Comparison of ENCODE assay signal across 1 cellular context in genomic region chr10:119806334-119807130, GRCh38.
TF ChIP-seq lines count a peak whose summit lies in the region.

No MANE protein-coding gene starts in this region.

TF ChIP-seq in HCT116, 20 proteins besides CTCF, POLR2A, EP300 and RAD21 (continued from another document):
- TF ChIP-seq TCF7L2 (IDR thresholded peaks at IDR 0.05; ENCODE audit: borderline replicate concordance, extremely low read depth, insufficient read depth, insufficient read length) (no peak), SP1 (IDR thresholded peaks at IDR 0.05; ENCODE audit: low read depth) (no peak), ZFX (IDR thresholded peaks at IDR 0.05) (no peak), EZH2 (IDR thresholded peaks at IDR 0.05) (no peak), EGR1 (IDR thresholded peaks at IDR 0.05; ENCODE audit: low read depth) (no peak), CEBPB (IDR thresholded peaks at IDR 0.05; ENCODE audit: low read depth) (no peak), ZNF274 (IDR thresholded peaks at IDR 0.05; ENCODE audit: low read depth, low read length) (no peak), FOSL1 (IDR thresholded peaks at IDR 0.05; ENCODE audit: low read depth) (no peak), ZBTB33 (IDR thresholded peaks at IDR 0.05; ENCODE audit: extremely low read depth, insufficient replicate concordance, low read length) (no peak), YY1 (IDR thresholded peaks at IDR 0.05; ENCODE audit: extremely low read depth, insufficient replicate concordance, low read depth, low read length) (no peak), REST (IDR thresholded peaks at IDR 0.05; ENCODE audit: low read depth) (no peak), SRF (IDR thresholded peaks at IDR 0.05; ENCODE audit: low read depth) (no peak), SIN3A (IDR thresholded peaks at IDR 0.05; ENCODE audit: low read depth) (no peak)
